23 cellular contexts compared by ENCODE assay signal in the genomic region with DNA sequence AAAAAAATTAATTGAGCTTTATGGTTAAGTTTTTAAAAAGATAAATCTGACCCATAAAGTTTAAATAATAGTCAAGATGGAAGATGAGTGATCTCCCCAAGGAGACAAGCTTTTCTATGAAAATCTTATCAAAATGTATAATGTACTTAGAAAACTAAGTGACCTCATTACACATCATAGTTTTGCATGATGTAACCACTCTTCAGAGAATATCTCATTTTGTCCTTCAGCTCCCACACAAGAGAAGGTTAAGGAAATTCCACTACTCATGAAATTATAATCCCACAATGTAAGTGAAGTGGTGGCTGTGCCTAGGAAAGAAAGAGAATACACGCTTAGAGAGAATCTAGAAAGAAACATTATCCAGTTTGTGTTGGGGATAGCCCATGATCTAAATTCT. TPM values are rescaled to one million over a fixed set of nuclear protein-coding genes. Genes with fewer than 3 reads are reported as not detected.
"Had no signal": no experiment of that assay in that cellular context is flagged by ENCODE, and none has a peak within 500 bp of the region (broad histone marks: within the 10 kb centered on the region; RNA-seq: fewer than 3 reads in every experiment).

No MANE protein-coding gene starts in this region.

- H3K4me3 Mint-ChIP-seq: central memory CD8-positive, alpha-beta T cell; endodermal cell; naive thymus-derived CD8-positive, alpha-beta T cell; T-cell had no signal

- H3K27ac ChIP-seq: brain microvascular endothelial cell, colonic mucosa, epithelial cell of prostate, lower lobe of right lung, ovary, psoas muscle, testis had no signal

- H3K4me3 ChIP-seq: colonic mucosa, lower lobe of right lung, ovary, psoas muscle, skin epidermis, testis, upper lobe of left lung had no signal

- H3K27me3 ChIP-seq: brain microvascular endothelial cell, colonic mucosa, ovary, testis, upper lobe of left lung had no signal

- H3K36me3 ChIP-seq: ovary had no signal

- DNase-seq: activated gamma-delta T cell; aorta; brain microvascular endothelial cell; colonic mucosa; endodermal cell; foreskin fibroblast; hippocampal formation; islet precursor cell; left colon; lower lobe of right lung; naive thymus-derived CD8-positive, alpha-beta T cell; ovary; psoas muscle; right cardiac atrium; SIG-M5; T-cell; T-helper 9 cell; testis; upper lobe of left lung had no signal

- H3K27me3 Mint-ChIP-seq: central memory CD8-positive, alpha-beta T cell; naive thymus-derived CD8-positive, alpha-beta T cell; T-cell had no signal

- ATAC-seq: left colon; naive thymus-derived CD8-positive, alpha-beta T cell; psoas muscle; right cardiac atrium; SK-N-SH treated with all-trans-retinoic acid at 6 μM for 48 hours; T-cell had no signal

- H3K9me3 Mint-ChIP-seq: central memory CD8-positive, alpha-beta T cell had no signal

- H3K27ac Mint-ChIP-seq: endodermal cell had no signal

- H3K9me3 ChIP-seq: colonic mucosa, lower lobe of right lung, ovary, psoas muscle, testis, upper lobe of left lung had no signal

RNA-seq across cellular contexts. Expression of gene CAVIN1, which starts 49.2 kb away (rescaled TPM):
- total RNA-seq: naive thymus-derived CD8-positive, alpha-beta T cell had no signal
